ENCODE assay signal across 24 cellular contexts in the genomic region with DNA sequence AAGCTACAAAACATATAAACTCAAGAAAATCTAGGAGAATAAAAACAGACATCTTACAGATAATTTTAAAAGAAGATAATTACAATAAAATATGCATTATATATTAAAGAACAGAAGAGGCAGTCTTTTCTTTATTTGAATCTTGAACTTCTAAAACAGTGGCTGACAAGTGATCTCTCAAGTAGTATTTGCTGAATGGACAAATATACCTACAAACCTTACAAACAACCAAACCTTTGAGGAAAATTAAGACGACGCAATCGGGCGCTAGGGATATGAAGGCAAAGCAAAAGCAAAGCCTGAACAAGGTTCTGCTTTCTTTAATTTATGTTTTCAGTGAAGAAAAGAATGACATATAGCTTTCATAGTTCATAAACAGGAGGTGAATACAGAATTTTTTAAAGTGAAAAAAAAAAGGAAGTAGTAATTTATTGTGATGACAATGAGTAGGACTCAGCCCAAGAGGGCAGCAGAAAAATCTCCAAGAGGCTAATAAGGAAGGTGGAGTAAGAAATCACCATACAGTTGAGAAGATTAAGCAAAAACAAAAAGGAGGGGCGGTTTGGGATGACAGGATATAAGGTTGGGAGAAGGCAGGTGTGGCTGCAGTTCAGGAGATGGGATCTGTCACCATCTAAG.
"Had no signal": no experiment of that assay in that cellular context is flagged by ENCODE, and none has a peak within 500 bp of the region (broad histone marks: within the 10 kb centered on the region; RNA-seq: fewer than 3 reads in every experiment).

No MANE protein-coding gene starts in this region.

- H3K9me3 Mint-ChIP-seq: natural killer cell had no signal

- H3K36me3 ChIP-seq: lower lobe of right lung, ovary, prostate gland had no signal

- H3K27me3 Mint-ChIP-seq: activated naive CD8-positive, alpha-beta T cell treated with anti-CD3 and anti-CD28 coated beads for 36 hours; stimulated activated naive CD8-positive, alpha-beta T cell treated with anti-CD3 and anti-CD28 coated beads, Interleukin-15, amount 100 ng/mL, for 72 hours had no signal

- H3K4me1 ChIP-seq: foreskin keratinocyte, lower lobe of right lung, prostate gland, tibial artery had no signal

- H3K27ac Mint-ChIP-seq: activated naive CD8-positive, alpha-beta T cell treated with anti-CD3 and anti-CD28 coated beads for 36 hours; activated T-helper 2 cell treated with anti-CD3 and anti-CD28 coated beads, Interferon-gamma antibody, Interleukin-2, Interleukin-4, amounts not matched to agents 10 μg/mL and 5 μg/mL and 100 μg/mL, durations not matched to agents 14 hours and 24 hours and 36 hours; immature natural killer cell; natural killer cell; stimulated activated naive CD8-positive, alpha-beta T cell treated with anti-CD3 and anti-CD28 coated beads, Interleukin-15, amount 100 ng/mL, for 72 hours; WTC11 had no signal

- FAIRE-seq: astrocyte, TTC549 had no signal

- H3K4me3 Mint-ChIP-seq: activated naive CD8-positive, alpha-beta T cell treated with anti-CD3 and anti-CD28 coated beads for 36 hours; activated T-cell treated with anti-CD3 and anti-CD28 coated beads, Interleukin-2, amount 50 U/mL, for 4 hours; immature natural killer cell; natural killer cell; stimulated activated naive CD8-positive, alpha-beta T cell treated with anti-CD3 and anti-CD28 coated beads, Interleukin-15, amount 100 ng/mL, for 72 hours; WTC11 had no signal

- H3K9me3 ChIP-seq: lower lobe of right lung, ovary, prostate gland, tibial artery had no signal

- DNase-seq: activated CD4-positive, alpha-beta T cell treated with anti-CD3 and anti-CD28 coated beads for 4 hours; activated CD4-positive, alpha-beta T cell treated with anti-CD3 and anti-CD28 coated beads, Interleukin-2, amount 50 U/mL, for 48 hours; activated CD8-positive, alpha-beta memory T cell treated with anti-CD3 and anti-CD28 coated beads, Interleukin-2, amount 50 U/mL, for 48 hours; activated naive CD4-positive, alpha-beta T cell treated with Interleukin-2 at 50 U/mL for 16 hours; activated naive CD8-positive, alpha-beta T cell treated with anti-CD3 and anti-CD28 coated beads for 36 hours; activated T-cell treated with anti-CD3 and anti-CD28 coated beads, Interleukin-2, amount 50 U/mL, for 4 hours; central memory CD4-positive, alpha-beta T cell; dermis blood vessel endothelial cell; effector memory CD4-positive, alpha-beta T cell; foreskin keratinocyte; immature natural killer cell; lower lobe of right lung; natural killer cell; ovary; spleen; stimulated activated CD4-positive, alpha-beta T cell treated with anti-CD3 and anti-CD28 coated beads, Interleukin-4, amount 100 ng/mL, for 24 hours; stimulated activated naive CD8-positive, alpha-beta T cell treated with anti-CD3 and anti-CD28 coated beads, Interleukin-15, amount 100 ng/mL, for 72 hours; tibial artery had no signal

- H3K4me1 Mint-ChIP-seq: activated naive CD8-positive, alpha-beta T cell treated with anti-CD3 and anti-CD28 coated beads for 36 hours; immature natural killer cell; natural killer cell; stimulated activated naive CD8-positive, alpha-beta T cell treated with anti-CD3 and anti-CD28 coated beads, Interleukin-15, amount 100 ng/mL, for 72 hours; WTC11 had no signal

- ATAC-seq: activated T-cell treated with anti-CD3 and anti-CD28 coated beads, Interleukin-2, amount 50 U/mL, for 4 hours; foreskin keratinocyte; left lobe of liver; lower lobe of right lung; natural killer cell; stimulated activated naive CD8-positive, alpha-beta T cell treated with anti-CD3 and anti-CD28 coated beads, Interleukin-15, amount 100 ng/mL, for 72 hours; WTC11 had no signal

- H3K27me3 ChIP-seq: foreskin keratinocyte, ovary, spleen, tibial artery had no signal

- H3K4me3 ChIP-seq: lower lobe of right lung, ovary, prostate gland, spleen, tibial artery had no signal

- H3K27ac ChIP-seq: foreskin keratinocyte, lower lobe of right lung, ovary, prostate gland, spleen, tibial artery had no signal
